In the genomic region with DNA sequence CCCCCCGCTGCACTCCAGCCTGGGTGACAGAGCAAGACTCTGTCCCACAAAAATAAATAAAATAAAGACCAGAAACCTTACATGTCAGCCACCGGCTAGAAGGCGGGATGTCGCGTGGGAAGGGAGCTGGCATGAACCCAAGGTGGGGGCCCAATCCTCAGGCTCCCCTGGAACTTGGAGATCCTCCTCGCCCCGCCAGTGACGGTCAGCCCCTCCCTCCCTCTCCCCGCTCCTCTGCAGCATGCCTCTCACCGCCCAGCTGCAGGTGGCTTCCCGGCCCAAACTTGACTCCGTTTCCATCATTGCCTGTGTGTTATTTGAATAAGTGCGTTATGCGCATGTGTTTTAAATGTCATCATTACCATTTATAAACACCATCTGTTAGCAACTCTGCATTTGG, we compare ENCODE assay signal across 6 cellular contexts. TPM values are rescaled to one million over a fixed set of nuclear protein-coding genes. Genes with fewer than 3 reads are reported as not detected.
"Had no signal": no experiment of that assay in that cellular context is flagged by ENCODE, and none has a peak within 500 bp of the region (broad histone marks: within the 10 kb centered on the region; RNA-seq: fewer than 3 reads in every experiment).

No MANE protein-coding gene starts in this region.

RNA-seq across cellular contexts. Expression of a gene that starts 7.3 kb away (rescaled TPM):
- total RNA-seq: stomach, subcutaneous adipose tissue, transverse colon, upper lobe of right lung, urinary bladder, vagina had no signal
